In genomic region chr1:244970236-244970652, GRCh38 we compare ENCODE assay signal across 1 cellular context.
TF ChIP-seq lines count a peak whose summit lies in the region.

No MANE protein-coding gene starts in this region.

TF ChIP-seq in K562, 482 proteins besides CTCF, POLR2A, EP300 and RAD21 (continued from another document and continues in another):
- TF ChIP-seq AFF4 (CRISPR knock-in tag; IDR thresholded peaks at IDR 0.05) (no peak), TAF7 (tag; IDR thresholded peaks at IDR 0.05) (peak; percentile 55; the same call in 1 of the 2 replicates), ZKSCAN8 (CRISPR knock-in tag; IDR thresholded peaks at IDR 0.05) (no peak), HINFP (tag; conservative IDR thresholded peaks at IDR 0.05; ENCODE audit: low read depth) (no peak), CAMTA2 (CRISPR knock-in tag; conservative IDR thresholded peaks at IDR 0.05) (no peak), EGR1 (conservative IDR thresholded peaks at IDR 0.05) (peak; percentile 44), YY1 (IDR thresholded peaks at IDR 0.05; ENCODE audit: borderline replicate concordance in 1 of 3, control insufficient read depth in 1 of 3, extremely low read depth in 1 of 3, insufficient read depth in 3 of 3, insufficient read length in 1 of 3, insufficient replicate concordance in 2 of 3, low read depth in 1 of 3, low read length in 2 of 3) (peak; percentile 77 to 93 (median 87)), RFX7 (CRISPR knock-in tag; IDR thresholded peaks at IDR 0.05) (0 out of 2 replicates have a peak, but pooled peaks have one; percentile 48), JUN (IDR thresholded peaks at IDR 0.05; ENCODE audit: borderline replicate concordance, low read depth, low read length) (0 out of 2 replicates have a peak, but pooled peaks have one; percentile 1), JUN (CRISPR knock-in tag; IDR thresholded peaks at IDR 0.05; ENCODE audit: borderline replicate concordance) (0 out of 2 replicates have a peak, but pooled peaks have one; percentile 7), ZNF586 (CRISPR knock-in tag; conservative IDR thresholded peaks at IDR 0.05) (no peak), GATA2 (CRISPR knock-in tag; IDR thresholded peaks at IDR 0.05) (peak; percentile 90), CEBPB (tag; IDR thresholded peaks at IDR 0.05) (peak; percentile 63), FOXK1 (CRISPR knock-in tag; IDR thresholded peaks at IDR 0.05; ENCODE audit: borderline replicate concordance) (no peak), ZNF395 (CRISPR knock-in tag; IDR thresholded peaks at IDR 0.05) (peak; percentile 62; the same call in 1 of the 2 replicates), ZNF280A (IDR thresholded peaks at IDR 0.05; ENCODE audit: low read depth, partially characterized antibody) (no peak), ZNF384 (IDR thresholded peaks at IDR 0.05; ENCODE audit: low read depth, low read length) (no peak), MLLT1 (IDR thresholded peaks at IDR 0.05) (no peak), POLR2B (IDR thresholded peaks at IDR 0.05; ENCODE audit: low read depth, partially characterized antibody) (peak; percentile 6), ATF3 (IDR thresholded peaks at IDR 0.05) (no peak), ATF3 (CRISPR knock-in tag; conservative IDR thresholded peaks at IDR 0.05) (0 out of 2 replicates have a peak, but pooled peaks have one; percentile 8), COPS2 (conservative IDR thresholded peaks at IDR 0.05) (no peak), CREM (IDR thresholded peaks at IDR 0.05; ENCODE audit: low read depth) (0 out of 2 replicates have a peak, but pooled peaks have one; percentile 9), ZNF717 (CRISPR knock-in tag; IDR thresholded peaks at IDR 0.05) (no peak), GABPB1 (CRISPR knock-in tag; IDR thresholded peaks at IDR 0.05) (0 out of 2 replicates have a peak, but pooled peaks have one; percentile 8), ZNF507 (tag; conservative IDR thresholded peaks at IDR 0.05) (no peak), ZBTB34 (CRISPR knock-in tag; IDR thresholded peaks at IDR 0.05) (no peak), ZNF12 (CRISPR knock-in tag; IDR thresholded peaks at IDR 0.05) (no peak; the same call in 1 of the 2 replicates), MXI1 (IDR thresholded peaks at IDR 0.05; ENCODE audit: low read depth, low read length) (no peak), CHD2 (IDR thresholded peaks at IDR 0.05; ENCODE audit: low read depth, low read length) (0 out of 2 replicates have a peak, but pooled peaks have one; percentile 28), ZBTB17 (CRISPR knock-in tag; IDR thresholded peaks at IDR 0.05) (peak; percentile 9), SRF (CRISPR knock-in tag; IDR thresholded peaks at IDR 0.05) (0 out of 4 replicates have a peak, but pooled peaks of 1 of the 2 experiments have one; percentile 58), ZEB2 (IDR thresholded peaks at IDR 0.05) (no peak), ZNF695 (CRISPR knock-in tag; IDR thresholded peaks at IDR 0.05) (no peak), NR4A1 (CRISPR knock-in tag; IDR thresholded peaks at IDR 0.05) (no peak), NR4A1 (tag; IDR thresholded peaks at IDR 0.05) (no peak), E2F3 (CRISPR knock-in tag; IDR thresholded peaks at IDR 0.05) (no peak), TRIM28 (IDR thresholded peaks at IDR 0.05) (no peak), ZNF146 (CRISPR knock-in tag; IDR thresholded peaks at IDR 0.05; ENCODE audit: unreplicated experiment) (peak; percentile 5), ZNF431 (CRISPR knock-in tag; IDR thresholded peaks at IDR 0.05) (0 out of 2 replicates have a peak, but pooled peaks have one; percentile 16), ZNF778 (CRISPR knock-in tag; IDR thresholded peaks at IDR 0.05) (no peak), POLR2AphosphoS5 (IDR thresholded peaks at IDR 0.05; ENCODE audit: control insufficient read depth, insufficient read depth, low read depth, low read length) (peak; percentile 48), CREB5 (CRISPR knock-in tag; IDR thresholded peaks at IDR 0.05) (no peak), ZNF253 (CRISPR knock-in tag; conservative IDR thresholded peaks at IDR 0.05) (0 out of 2 replicates have a peak, but pooled peaks have one; percentile 16), RREB1 (CRISPR knock-in tag; IDR thresholded peaks at IDR 0.05) (no peak), NONO (IDR thresholded peaks at IDR 0.05; ENCODE audit: low read depth in 2 of 2, low read length in 1 of 2) (peak in 1 of 2 experiments; percentile 23; a peak in 2 of 4 replicates)
